ENCODE assay signal across 8 cellular contexts in the genomic region with DNA sequence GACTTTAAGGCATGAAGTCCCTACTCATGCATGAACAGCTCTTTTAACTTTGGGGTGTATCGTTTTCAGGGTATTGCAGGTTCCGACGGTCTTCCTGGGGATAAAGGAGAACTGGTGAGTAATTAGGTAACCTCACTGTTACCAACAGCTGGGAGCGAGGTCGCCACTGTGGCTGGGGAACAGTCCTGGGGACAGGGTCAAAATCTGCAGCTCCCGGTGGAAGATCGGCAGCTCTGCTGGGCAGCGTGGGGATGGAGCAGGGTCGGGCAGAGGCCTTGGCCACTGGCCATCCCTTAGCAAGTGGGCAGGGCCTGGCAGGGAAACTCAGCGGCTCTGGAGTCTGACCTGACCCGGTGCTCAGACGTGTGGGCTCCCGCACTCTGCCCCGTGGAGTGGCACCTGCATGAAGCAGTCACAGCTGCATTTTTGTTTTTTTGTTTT. TPM values are rescaled to one million over a fixed set of nuclear protein-coding genes. Genes with fewer than 3 reads are reported as not detected.
DNase-seq lines count a peak whose midpoint lies in the region; ATAC-seq and TF ChIP-seq lines count a peak whose summit lies in the region.

No MANE protein-coding gene starts in this region.

- no peaks in the 10 kb centered on the region for H4K20me1 ChIP-seq in SU-DHL-6 (ENCODE audit: low read depth, low read length)

- H3K79me2 ChIP-seq in SU-DHL-6 (ENCODE audit: insufficient read depth, low read length), result no peaks in the 10 kb centered on the region

- no TSS peak for BruUV-seq in A673 (replicated peaks; lab: Mats Ljungman, UMichigan)

- DNase-seq in nephron progenitor cell (no peak), DMS79 (lab: John Stamatoyannopoulos, UW) (no peak), A673 (ENCODE audit: low spot score) (no peak), endothelial cell (ENCODE audit: low spot score) (no peak)
- DNase-seq in naive thymus-derived CD4-positive, alpha-beta T cell, result no peak

- H3K27ac Mint-ChIP-seq in nephron progenitor cell (peak overlapping the region; percentile 48), endothelial cell (ENCODE audit: unreplicated experiment) (no peak overlapping the region)
- H3K27ac Mint-ChIP-seq in naive thymus-derived CD4-positive, alpha-beta T cell, result peak overlapping the region in 4 of 9 donors; percentile 23 to 79 (median 56)

- H2AFZ ChIP-seq in SU-DHL-6 (ENCODE audit: low read depth, low read length, severe bottlenecking), result peak overlapping the region; percentile 21

- H3K36me3 ChIP-seq in SU-DHL-6 (ENCODE audit: low read length) (no peaks in the 10 kb centered on the region), A673 (ENCODE audit: insufficient read depth, low read length, poor library complexity, severe bottlenecking) (no peaks in the 10 kb centered on the region)
- H3K36me3 ChIP-seq in naive thymus-derived CD4-positive, alpha-beta T cell (ENCODE audit: control insufficient read depth in 2 of 3, insufficient read depth in 3 of 3, low read length in 3 of 3), result no peaks in the 10 kb centered on the region

- intact Hi-C loops in naive thymus-derived CD4-positive, alpha-beta T cell (cut with micrococcal nuclease), result no loop called here
- intact Hi-C loops in A673 (cut with micrococcal nuclease; ENCODE audit: unreplicated experiment), result no loop called here

- CTCF ChIA-PET in naive thymus-derived CD4-positive, alpha-beta T cell (lab: Charles Lee), result interaction anchor here (0.7 kb wide), 1 partner anchor 196 kb away, joined by 3 read pairs; no protein-coding TSS in a partner anchor
- CTCF ChIA-PET in A673 (lab: Charles Lee), result no interaction called here

- no peak for TF ChIP-seq CTCF in SU-DHL-6 (IDR thresholded peaks at IDR 0.05; ENCODE audit: insufficient read depth, low read length, poor library complexity, severe bottlenecking)
- no peak for TF ChIP-seq CTCF in nephron progenitor cell (IDR thresholded peaks at IDR 0.05)
- no peak for TF ChIP-seq CTCF in A673 (conservative IDR thresholded peaks at IDR 0.05; ENCODE audit: low read depth, low read length)
- TF ChIP-seq CTCF in endothelial cell (IDR thresholded peaks at IDR 0.05; ENCODE audit: unreplicated experiment), result no peak

- H3K4me1 ChIP-seq in naive thymus-derived CD4-positive, alpha-beta T cell (ENCODE audit: control insufficient read depth in 2 of 2, insufficient read depth in 2 of 2, low read length in 2 of 2), result no peaks in the 10 kb centered on the region
- peaks cover 26% of the 10 kb centered on the region for H3K4me1 ChIP-seq in A673 (ENCODE audit: insufficient read depth, low read length, poor library complexity, severe bottlenecking)

- H3K4me1 Mint-ChIP-seq in nephron progenitor cell (peaks cover 38% of the 10 kb centered on the region), endothelial cell (ENCODE audit: unreplicated experiment) (no peaks in the 10 kb centered on the region)
- H3K4me1 Mint-ChIP-seq in naive thymus-derived CD4-positive, alpha-beta T cell, result peaks cover 0 to 16% (median 12%) of the 10 kb centered on the region in 7 donors

- H3K9ac ChIP-seq in SU-DHL-6 (ENCODE audit: low read length), result no peak overlapping the region

- H3F3A ChIP-seq in SU-DHL-6 (ENCODE audit: insufficient read depth), result no peaks in the 10 kb centered on the region

- H3K36me3 Mint-ChIP-seq in nephron progenitor cell (ENCODE audit: low read depth), result no peaks in the 10 kb centered on the region
- no peaks in the 10 kb centered on the region for H3K36me3 Mint-ChIP-seq in naive thymus-derived CD4-positive, alpha-beta T cell
- H3K36me3 Mint-ChIP-seq in endothelial cell (ENCODE audit: low read depth, unreplicated experiment), result no peaks in the 10 kb centered on the region

- POLR2A ChIA-PET in naive thymus-derived CD4-positive, alpha-beta T cell (lab: Charles Lee), result no interaction called here
- POLR2A ChIA-PET in A673 (lab: Charles Lee; ENCODE audit: low non-redundant PET), result no interaction called here

- peak overlapping the region; percentile 23 for H3K4me3 ChIP-seq in SU-DHL-6 (ENCODE audit: insufficient read depth, low read length, poor library complexity, severe bottlenecking)
- no peak overlapping the region for H3K4me3 ChIP-seq in naive thymus-derived CD4-positive, alpha-beta T cell (ENCODE audit: low read length)
- no peak overlapping the region for H3K4me3 ChIP-seq in A673 (ENCODE audit: low read depth, low read length, poor library complexity, severe bottlenecking)

- H3K4me3 Mint-ChIP-seq in nephron progenitor cell (no peak overlapping the region), endothelial cell (ENCODE audit: unreplicated experiment) (no peak overlapping the region)
- H3K4me3 Mint-ChIP-seq in naive thymus-derived CD4-positive, alpha-beta T cell, result peak overlapping the region in 3 of 10 donors; percentile 2 to 49 (median 19)

- H3K27me3 Mint-ChIP-seq in nephron progenitor cell (ENCODE audit: low read depth, poor library complexity) (peaks cover 3% of the 10 kb centered on the region), endothelial cell (ENCODE audit: unreplicated experiment) (peaks cover 11% of the 10 kb centered on the region)
- peaks cover 0 to 5% (median 0%) of the 10 kb centered on the region in 5 donors for H3K27me3 Mint-ChIP-seq in naive thymus-derived CD4-positive, alpha-beta T cell

- peak overlapping the region; percentile 42 for H3K4me2 ChIP-seq in SU-DHL-6 (ENCODE audit: low read depth, low read length, poor library complexity, severe bottlenecking)

- peak overlapping the region; percentile 34 for H3K27ac ChIP-seq in SU-DHL-6 (ENCODE audit: low read depth, low read length)
- no peak overlapping the region for H3K27ac ChIP-seq in naive thymus-derived CD4-positive, alpha-beta T cell (ENCODE audit: low read depth, low read length)
- no peak overlapping the region for H3K27ac ChIP-seq in A673 (ENCODE audit: low read depth, low read length, poor library complexity, severe bottlenecking)

- no peaks in the 10 kb centered on the region for H3K9me2 ChIP-seq in SU-DHL-6 (replicated peaks; ENCODE audit: insufficient read depth, low read length)

- no peaks in the 10 kb centered on the region for H3K9me3 Mint-ChIP-seq in nephron progenitor cell
- no peaks in the 10 kb centered on the region for H3K9me3 Mint-ChIP-seq in naive thymus-derived CD4-positive, alpha-beta T cell
- no peaks in the 10 kb centered on the region for H3K9me3 Mint-ChIP-seq in endothelial cell (ENCODE audit: unreplicated experiment)

- peak; percentile 16 for ATAC-seq in GM18868 (IDR thresholded peaks at IDR 0.05; ENCODE audit: unreplicated experiment)
- ATAC-seq in HG02852 (IDR thresholded peaks at IDR 0.05; ENCODE audit: unreplicated experiment), result peak; percentile 44
- no peak for ATAC-seq in naive thymus-derived CD4-positive, alpha-beta T cell

- no peaks in the 10 kb centered on the region for H3K9me3 ChIP-seq in SU-DHL-6 (ENCODE audit: insufficient read depth, low read length)
- no peaks in the 10 kb centered on the region for H3K9me3 ChIP-seq in naive thymus-derived CD4-positive, alpha-beta T cell (ENCODE audit: control insufficient read depth in 2 of 3, low read length in 3 of 3)
- H3K9me3 ChIP-seq in A673 (ENCODE audit: low read depth, low read length, poor library complexity, severe bottlenecking), result no peaks in the 10 kb centered on the region

- no peaks in the 10 kb centered on the region for H3K27me3 ChIP-seq in SU-DHL-6 (ENCODE audit: low read length)
- H3K27me3 ChIP-seq in naive thymus-derived CD4-positive, alpha-beta T cell (ENCODE audit: control insufficient read depth in 2 of 2, insufficient read depth in 2 of 2, low read length in 2 of 2), result no peaks in the 10 kb centered on the region
- H3K27me3 ChIP-seq in A673 (replicated peaks; ENCODE audit: insufficient read depth, low read depth, low read length, poor library complexity), result no peaks in the 10 kb centered on the region

RNA-seq across cellular contexts. Expression of a gene that starts 16.1 kb away (rescaled TPM):
- total RNA-seq in naive thymus-derived CD4-positive, alpha-beta T cell, result under 1 TPM in 2 of 5 experiments, not detected in 3; 0.32 to 0.59 TPM
- not detected for polyA plus RNA-seq in naive thymus-derived CD4-positive, alpha-beta T cell
- total RNA-seq in A673 (2021), result 8.4 and 11.7 TPM in 2 replicates
- total RNA-seq in endothelial cell (ENCODE audit: unreplicated experiment), result 1.8 TPM

RNA-seq across cellular contexts. Expression of a gene that starts 28.3 kb away (rescaled TPM):
- total RNA-seq in naive thymus-derived CD4-positive, alpha-beta T cell, result 10 to 100 TPM; 52.3 to 82.7 (median 70.5) TPM
- polyA plus RNA-seq in naive thymus-derived CD4-positive, alpha-beta T cell, result 10 to 100 TPM; 34.5 to 69.6 TPM
- total RNA-seq in A673 (2021) (46.1 and 47.7 TPM in 2 replicates), endothelial cell (ENCODE audit: unreplicated experiment) (27.6 TPM)

RNA-seq across cellular contexts. Expression of a gene that starts 28.7 kb away (rescaled TPM):
- total RNA-seq in naive thymus-derived CD4-positive, alpha-beta T cell, result 10 to 100 TPM in 2 of 5 experiments, 1 to 10 TPM in 3; 3.7 to 10.8 (median 7.5) TPM
- 1 to 10 TPM in 1 of 2 donors, under 1 TPM in 1; 0.91 to 1.9 TPM for polyA plus RNA-seq in naive thymus-derived CD4-positive, alpha-beta T cell
- 13.9 and 16.1 TPM in 2 replicates for total RNA-seq in A673 (2021)
- total RNA-seq in endothelial cell (ENCODE audit: unreplicated experiment), result 30.9 TPM

RNA-seq across cellular contexts. Expression of a gene that starts 36.7 kb away (rescaled TPM):
- 10 to 100 TPM in 3 of 5 experiments, 1 to 10 TPM in 2; 9.4 to 15.4 (median 12.2) TPM for total RNA-seq in naive thymus-derived CD4-positive, alpha-beta T cell
- polyA plus RNA-seq in naive thymus-derived CD4-positive, alpha-beta T cell, result 10 to 100 TPM in 1 of 2 donors, 1 to 10 TPM in 1; 8.1 to 12.6 TPM
- total RNA-seq in A673 (2021) (26.5 and 27.9 TPM in 2 replicates), endothelial cell (ENCODE audit: unreplicated experiment) (10.9 TPM)
